Comparison of ENCODE assay signal across 17 cellular contexts in the genomic region with DNA sequence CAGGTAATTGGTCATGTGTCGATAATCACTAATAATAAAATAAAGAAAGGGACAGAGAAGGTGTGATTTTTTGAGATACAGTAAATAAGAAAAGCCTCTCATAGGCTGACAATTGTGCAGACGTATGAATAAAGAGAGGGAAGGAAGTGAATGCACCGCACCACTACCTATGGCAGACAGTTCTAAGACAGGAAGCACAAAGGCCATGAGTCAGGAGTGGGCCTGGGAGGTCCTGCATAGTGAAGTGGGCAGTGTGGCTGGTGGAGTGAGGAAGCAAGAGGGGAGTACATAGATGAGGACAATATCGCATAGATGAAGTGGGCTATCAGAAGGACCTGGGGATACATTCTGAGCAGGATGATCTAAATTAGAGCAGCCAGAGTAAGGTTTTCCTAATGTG.
DNase-seq lines count a peak whose midpoint lies in the region; ATAC-seq and TF ChIP-seq lines count a peak whose summit lies in the region.
"Had no signal": no experiment of that assay in that cellular context is flagged by ENCODE, and none has a peak within 500 bp of the region (broad histone marks: within the 10 kb centered on the region; RNA-seq: fewer than 3 reads in every experiment).

No MANE protein-coding gene starts in this region.

- ATAC-seq in stimulated activated naive CD8-positive, alpha-beta T cell treated with anti-CD3 and anti-CD28 coated beads, Interleukin-15, Interleukin-2, amounts not matched to agents 100 U/mL and 50 U/mL, for 24 hours: peak; percentile 36
- no peak for ATAC-seq in stimulated activated naive CD8-positive, alpha-beta T cell treated with anti-CD3 and anti-CD28 coated beads, Interleukin-15, amount 100 ng/mL, for 72 hours
- peak; percentile 82 for ATAC-seq in HG03469 (IDR thresholded peaks at IDR 0.05; ENCODE audit: unreplicated experiment)
- no peak for ATAC-seq in HG03025 (IDR thresholded peaks at IDR 0.05; ENCODE audit: low FRiP score, unreplicated experiment)
- ATAC-seq in right cardiac atrium: no peak
- ATAC-seq: HCT116, HepG2 had no signal

- no peak overlapping the region for H3K4me3 Mint-ChIP-seq in stimulated activated naive CD8-positive, alpha-beta T cell treated with anti-CD3 and anti-CD28 coated beads, Interleukin-15, amount 100 ng/mL, for 72 hours
- H3K4me3 Mint-ChIP-seq: CD4-positive, alpha-beta T cell had no signal

- 75% methylated on average over 4 of the region's 4 CpGs for WGBS in right cardiac atrium

- no peaks in the 10 kb centered on the region for H3K9me3 Mint-ChIP-seq in stimulated activated naive CD8-positive, alpha-beta T cell treated with anti-CD3 and anti-CD28 coated beads, Interleukin-15, amount 100 ng/mL, for 72 hours
- H3K9me3 Mint-ChIP-seq: CD4-positive, alpha-beta T cell had no signal

- H3K27me3 Mint-ChIP-seq in stimulated activated naive CD8-positive, alpha-beta T cell treated with anti-CD3 and anti-CD28 coated beads, Interleukin-15, amount 100 ng/mL, for 72 hours: no peaks in the 10 kb centered on the region
- H3K27me3 Mint-ChIP-seq: CD4-positive, alpha-beta T cell had no signal

- no peak for TF ChIP-seq CTCF in WERI-Rb-1 (IDR thresholded peaks at IDR 0.05; ENCODE audit: low read depth, low read length)

- no peaks in the 10 kb centered on the region for H3K4me1 ChIP-seq in right cardiac atrium (ENCODE audit: control insufficient read depth, insufficient read depth, low read length)

- H3K9me3 ChIP-seq in WERI-Rb-1 (ENCODE audit: severe bottlenecking) (no peaks in the 10 kb centered on the region), right cardiac atrium (ENCODE audit: control insufficient read depth, low read length) (no peaks in the 10 kb centered on the region)

- H3K27ac ChIP-seq in WERI-Rb-1: no peak overlapping the region
- H3K27ac ChIP-seq in right cardiac atrium (ENCODE audit: low read length): no peak overlapping the region
- H3K27ac ChIP-seq: GM23248 had no signal

- H3K27ac Mint-ChIP-seq in stimulated activated naive CD8-positive, alpha-beta T cell treated with anti-CD3 and anti-CD28 coated beads, Interleukin-15, amount 100 ng/mL, for 72 hours: no peak overlapping the region
- H3K27ac Mint-ChIP-seq: CD4-positive, alpha-beta T cell had no signal

- H3K4me1 Mint-ChIP-seq in stimulated activated naive CD8-positive, alpha-beta T cell treated with anti-CD3 and anti-CD28 coated beads, Interleukin-15, amount 100 ng/mL, for 72 hours: no peaks in the 10 kb centered on the region

- H3K4me3 ChIP-seq in WERI-Rb-1 (ENCODE audit: low read depth, low read length) (no peak overlapping the region), right cardiac atrium (ENCODE audit: low read length) (no peak overlapping the region)
- H3K4me3 ChIP-seq: GM23248 had no signal

- no peaks in the 10 kb centered on the region for H3K36me3 ChIP-seq in WERI-Rb-1

- DNase-seq in stimulated activated naive CD8-positive, alpha-beta T cell treated with anti-CD3 and anti-CD28 coated beads, Interleukin-15, Interleukin-2, amounts not matched to agents 100 U/mL and 50 U/mL, for 24 hours: no peak
- DNase-seq in stimulated activated naive CD8-positive, alpha-beta T cell treated with anti-CD3 and anti-CD28 coated beads, Interleukin-15, amount 100 ng/mL, for 72 hours: no peak
- DNase-seq in kidney tubule cell (ENCODE audit: low spot score) (peak; percentile 15), WERI-Rb-1 (no peak), right cardiac atrium (no peak), pons (ENCODE audit: low spot score) (no peak)
- DNase-seq: ACHN; C1 segment of cervical spinal cord; Calu3; CD4-positive, alpha-beta T cell; DMS79 treated with DMSO at 0.1 percent for 48 hours; EL; GM23248 had no signal

- no peaks in the 10 kb centered on the region for H3K27me3 ChIP-seq in WERI-Rb-1 (ENCODE audit: insufficient read depth, low read depth, severe bottlenecking)
- H3K27me3 ChIP-seq in right cardiac atrium (ENCODE audit: control insufficient read depth, insufficient read depth): no peaks in the 10 kb centered on the region

- intact Hi-C loops in right cardiac atrium (cut with DNase I): no loop called here

Comparison
In these comparisons a context has a peak if more than half of its experiments do, and no peak if none do; other contexts are left out.
1. ATAC-seq: peak in stimulated activated naive CD8-positive, alpha-beta T cell treated with anti-CD3 and anti-CD28 coated beads, Interleukin-15, Interleukin-2, amounts not matched to agents 100 U/mL and 50 U/mL, for 24 hours (single experiment) and HG03469 (single experiment); none in stimulated activated naive CD8-positive, alpha-beta T cell treated with anti-CD3 and anti-CD28 coated beads, Interleukin-15, amount 100 ng/mL, for 72 hours (single experiment), HG03025 (single experiment) and right cardiac atrium (0 of 2).